In the genomic region with DNA sequence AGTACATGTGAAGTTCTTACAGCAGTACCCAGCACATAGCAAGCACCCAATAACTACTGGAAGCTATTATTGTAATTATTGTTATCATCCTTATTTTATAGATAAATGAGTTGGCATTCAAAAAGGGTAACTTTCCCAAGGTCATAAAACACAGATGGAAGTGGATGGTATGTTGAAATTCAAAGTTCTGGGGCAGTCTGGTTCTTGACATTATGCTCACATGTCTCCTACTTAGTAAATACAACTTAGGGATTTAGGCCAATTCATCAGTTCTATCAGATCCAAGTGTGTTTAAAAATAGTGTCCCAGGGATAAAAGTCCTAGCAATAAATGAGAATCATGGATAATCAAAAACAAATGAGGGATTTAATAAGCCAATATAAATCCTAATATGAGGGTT, we compare ENCODE assay signal across 28 cellular contexts.
"Had no signal": no experiment of that assay in that cellular context is flagged by ENCODE, and none has a peak within 500 bp of the region (broad histone marks: within the 10 kb centered on the region; RNA-seq: fewer than 3 reads in every experiment).

No MANE protein-coding gene starts in this region.

- DNase-seq: activated B cell treated with CpG ODN at 0.5 μM for 24 hours; activated CD4-positive, alpha-beta T cell treated with anti-CD3 and anti-CD28 coated beads for 48 hours; activated CD4-positive, alpha-beta T cell treated with anti-CD3 and anti-CD28 coated beads, Interleukin-2, amount 50 U/mL, for 1 hour; activated CD4-positive, alpha-beta T cell treated with anti-CD3 and anti-CD28 coated beads, Interleukin-2, amount 50 U/mL, for 48 hours; activated CD8-positive, alpha-beta memory T cell treated with anti-CD3 and anti-CD28 coated beads for 24 hours; activated CD8-positive, alpha-beta T cell treated with anti-CD3 and anti-CD28 coated beads for 36 hours; activated effector memory CD4-positive, alpha-beta T cell treated with Interleukin-2 at 50 U/mL for 16 hours; activated gamma-delta T cell treated with Interleukin-2 at 50 U/mL for 16 hours; activated naive CD4-positive, alpha-beta T cell treated with anti-CD3 and anti-CD28 coated beads for 36 hours; activated naive CD8-positive, alpha-beta T cell treated with anti-CD3 and anti-CD28 coated beads for 36 hours; activated naive CD8-positive, alpha-beta T cell treated with anti-CD3 and anti-CD28 coated beads, Interleukin-2, amount 50 U/mL, for 24 hours; activated T-cell treated with anti-CD3 and anti-CD28 coated beads, Interleukin-2, amount 50 U/mL, for 4 hours; adrenal gland; amygdala; aorta; caudate nucleus; cortex of kidney; dermis blood vessel endothelial cell; effector CD4-positive, alpha-beta T cell; effector memory CD8-positive, alpha-beta T cell; esophagus squamous epithelium; head of caudate nucleus; T-helper 2 cell; WERI-Rb-1 had no signal

- ATAC-seq: activated CD4-positive, CD25-positive, alpha-beta regulatory T cell treated with anti-CD3 and anti-CD28 coated beads, Interleukin-2, amount 50 U/mL, for 24 hours; activated CD8-positive, alpha-beta T cell treated with anti-CD3 and anti-CD28 coated beads for 36 hours; activated naive CD8-positive, alpha-beta T cell treated with anti-CD3 and anti-CD28 coated beads, Interleukin-2, amount 50 U/mL, for 24 hours; activated T-cell treated with anti-CD3 and anti-CD28 coated beads, Interleukin-2, amount 50 U/mL, for 4 hours; activated T-helper 17 cell treated with anti-CD3 and anti-CD28 coated beads, Interleukin-2, amount 50 U/mL, for 72 hours; body of pancreas; effector memory CD8-positive, alpha-beta T cell had no signal

- H3K27me3 ChIP-seq: adrenal gland, body of pancreas, esophagus squamous epithelium had no signal

- H3K4me1 ChIP-seq: adrenal gland had no signal

- H3K36me3 ChIP-seq: adrenal gland, esophagus squamous epithelium, WERI-Rb-1 had no signal

- H3K4me3 ChIP-seq: adrenal gland, body of pancreas, esophagus squamous epithelium had no signal

- H3K9me3 ChIP-seq: adrenal gland, body of pancreas, esophagus squamous epithelium had no signal

- H3K27ac ChIP-seq: adrenal gland, body of pancreas, epithelial cell of prostate, esophagus squamous epithelium, WERI-Rb-1 had no signal
